In genomic region chr10:3523309-3524050, GRCh38 we compare ENCODE assay signal across 16 cellular contexts.
A peak's percentile ranks its signal among the peaks of the same experiment; 100 is the strongest.
DNase-seq lines count a peak whose midpoint lies in the region; ATAC-seq, FAIRE-seq and TF ChIP-seq lines count a peak whose summit lies in the region.
"Had no signal": no experiment of that assay in that cellular context is flagged by ENCODE, and none has a peak within 500 bp of the region (broad histone marks: within the 10 kb centered on the region; RNA-seq: fewer than 3 reads in every experiment).

No MANE protein-coding gene starts in this region.

- H3K4me3 ChIP-seq in GM12865 (ENCODE audit: low read depth, low read length) (no peak overlapping the region), small intestine (ENCODE audit: low read depth in 1 of 2, low read length in 2 of 2) (no peak overlapping the region), GM23248 (no peak overlapping the region), ascending aorta (no peak overlapping the region)

- no peak for ATAC-seq in GM19395 (IDR thresholded peaks at IDR 0.05; ENCODE audit: unreplicated experiment)
- ATAC-seq: HepG2 had no signal

- no peak overlapping the region for H2AFZ ChIP-seq in GM23248

- no peak overlapping the region for H3K9ac ChIP-seq in GM23248

- H3F3A ChIP-seq in GM23248 (ENCODE audit: insufficient read depth), result peaks cover 24% of the 10 kb centered on the region

- peak overlapping the region; percentile 76 for H3K27ac ChIP-seq in VCaP
- H3K27ac ChIP-seq in small intestine (ENCODE audit: low read depth in 1 of 2, low read length in 1 of 2), result no peak overlapping the region
- no peak overlapping the region for H3K27ac ChIP-seq in GM23248
- no peak overlapping the region for H3K27ac ChIP-seq in ascending aorta

- no peak overlapping the region for H3K4me2 ChIP-seq in GM23248 (ENCODE audit: unreplicated experiment)

- in situ Hi-C loops in GM23248 (cut with MboI), result no loop called here

- DNase-seq in GM12865 (ENCODE audit: low read depth) (peak; percentile 19), small intestine (peak; percentile 67), GM23248 (no peak), ascending aorta (ENCODE audit: low spot score in 2 of 2) (no peak)
- DNase-seq: C1 segment of cervical spinal cord; Caco-2; CD4-positive, alpha-beta T cell; DMS153; DMS79; GDM1; HCEC 1CT; KG1 had no signal

- TF ChIP-seq CTCF in GM12865 (IDR thresholded peaks at IDR 0.05; ENCODE audit: insufficient read depth, low read depth, low read length, missing control alignments) (no peak), VCaP (conservative IDR thresholded peaks at IDR 0.05) (no peak), ascending aorta (IDR thresholded peaks at IDR 0.05) (no peak)

- peak; percentile 5 for FAIRE-seq in small intestine (lab: Jason Lieb, UNC)
- FAIRE-seq: H54, HepG2 had no signal

- H3K36me3 ChIP-seq in small intestine (ENCODE audit: control insufficient read depth in 2 of 2, insufficient read depth in 2 of 2, low read length in 2 of 2) (no peaks in the 10 kb centered on the region), GM23248 (ENCODE audit: low read depth) (no peaks in the 10 kb centered on the region), ascending aorta (no peaks in the 10 kb centered on the region)

- no peaks in the 10 kb centered on the region for H4K20me1 ChIP-seq in GM23248 (ENCODE audit: insufficient read depth)

- no peaks in the 10 kb centered on the region for H3K79me2 ChIP-seq in GM23248 (ENCODE audit: insufficient read depth)

- no peaks in the 10 kb centered on the region for H3K9me2 ChIP-seq in GM23248 (ENCODE audit: insufficient read depth)

- whole genome bisulfite sequencing in small intestine, 3 donors, result 85 to 89% (median 87%) methylated on average over 13 of the region's 13 CpGs
- 93 to 96% methylated on average over 13 of the region's 13 CpGs for WGBS in GM23248 (ENCODE audit: low coverage in 1 of 2, low lambda C conversion rate in 2 of 2, missing lambda C conversion rate in 2 of 2), 2 experiments

- H3K9me3 ChIP-seq in small intestine (ENCODE audit: control insufficient read depth, low read depth) (no peaks in the 10 kb centered on the region), GM23248 (ENCODE audit: low read depth) (no peaks in the 10 kb centered on the region), ascending aorta (peaks cover 0 to 10% of the 10 kb centered on the region in 2 donors)

- peaks cover 0 to 2% of the 10 kb centered on the region in 2 donors for H3K4me1 ChIP-seq in small intestine (ENCODE audit: control insufficient read depth in 2 of 2, insufficient read depth in 1 of 2, low read depth in 1 of 2, low read length in 1 of 2)
- H3K4me1 ChIP-seq in GM23248 (ENCODE audit: insufficient read depth), result peaks cover 32% of the 10 kb centered on the region
- H3K4me1 ChIP-seq in ascending aorta, result peaks cover 0 to 13% of the 10 kb centered on the region in 2 donors

- H3K27me3 ChIP-seq in small intestine (ENCODE audit: control insufficient read depth in 2 of 2, insufficient read depth in 2 of 2, low read length in 2 of 2) (no peaks in the 10 kb centered on the region), GM23248 (replicated peaks; ENCODE audit: insufficient read depth) (no peaks in the 10 kb centered on the region), ascending aorta (no peaks in the 10 kb centered on the region)

- intact Hi-C loops in ascending aorta (cut with DNase I), result no loop called here

Comparison
In these comparisons a context has a peak if more than half of its experiments do, and no peak if none do; other contexts are left out.
1. DNase-seq: peak in GM12865 (single experiment) and small intestine (single experiment); none in GM23248 (single experiment) and ascending aorta (0 of 2).